1 cellular context compared by ENCODE assay signal in the genomic region with DNA sequence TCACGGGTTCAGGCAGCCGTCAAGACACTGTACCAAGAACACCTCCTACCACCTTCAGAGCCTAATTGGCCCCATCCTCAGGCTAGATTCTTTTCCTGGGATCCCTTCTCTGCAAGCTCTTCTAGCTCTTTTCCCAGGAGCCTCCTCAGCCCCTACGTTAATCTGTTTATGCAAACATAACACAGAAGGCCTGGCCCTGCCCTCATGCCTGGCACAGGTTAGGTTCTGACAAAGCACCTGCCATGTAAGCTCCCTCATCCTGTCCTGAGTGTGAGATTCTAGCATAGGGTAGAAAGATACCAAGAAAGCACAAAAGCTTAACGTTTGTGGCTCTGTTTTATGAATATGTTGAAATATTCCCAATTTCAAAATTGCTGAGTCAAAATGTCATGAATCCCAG.
TF ChIP-seq lines count a peak whose summit lies in the region.

No MANE protein-coding gene starts in this region.

TF ChIP-seq in GM12878, 131 proteins besides CTCF, POLR2A, EP300 and RAD21 (continued from another document):
- TF ChIP-seq, protein P1, sequence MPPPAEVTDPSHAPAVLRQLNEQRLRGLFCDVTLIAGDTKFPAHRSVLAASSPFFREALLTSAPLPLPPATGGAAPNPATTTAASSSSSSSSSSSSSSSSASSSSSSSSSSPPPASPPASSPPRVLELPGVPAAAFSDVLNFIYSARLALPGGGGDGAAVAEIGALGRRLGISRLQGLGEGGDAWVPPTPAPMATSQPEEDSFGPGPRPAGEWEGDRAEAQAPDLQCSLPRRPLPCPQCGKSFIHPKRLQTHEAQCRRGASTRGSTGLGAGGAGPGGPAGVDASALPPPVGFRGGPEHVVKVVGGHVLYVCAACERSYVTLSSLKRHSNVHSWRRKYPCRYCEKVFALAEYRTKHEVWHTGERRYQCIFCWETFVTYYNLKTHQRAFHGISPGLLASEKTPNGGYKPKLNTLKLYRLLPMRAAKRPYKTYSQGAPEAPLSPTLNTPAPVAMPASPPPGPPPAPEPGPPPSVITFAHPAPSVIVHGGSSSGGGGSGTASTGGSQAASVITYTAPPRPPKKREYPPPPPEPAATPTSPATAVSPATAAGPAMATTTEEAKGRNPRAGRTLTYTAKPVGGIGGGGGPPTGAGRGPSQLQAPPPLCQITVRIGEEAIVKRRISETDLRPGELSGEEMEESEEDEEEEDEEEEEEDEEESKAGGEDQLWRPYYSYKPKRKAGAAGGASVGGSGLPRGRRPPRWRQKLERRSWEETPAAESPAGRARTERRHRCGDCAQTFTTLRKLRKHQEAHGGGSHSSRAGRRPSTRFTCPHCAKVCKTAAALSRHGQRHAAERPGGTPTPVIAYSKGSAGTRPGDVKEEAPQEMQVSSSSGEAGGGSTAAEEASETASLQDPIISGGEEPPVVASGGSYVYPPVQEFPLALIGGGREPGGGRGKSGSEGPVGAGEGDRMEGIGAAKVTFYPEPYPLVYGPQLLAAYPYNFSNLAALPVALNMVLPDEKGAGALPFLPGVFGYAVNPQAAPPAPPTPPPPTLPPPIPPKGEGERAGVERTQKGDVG (CRISPR knock-in tag; IDR thresholded peaks at IDR 0.05): no peak
- TF ChIP-seq, protein P2, sequence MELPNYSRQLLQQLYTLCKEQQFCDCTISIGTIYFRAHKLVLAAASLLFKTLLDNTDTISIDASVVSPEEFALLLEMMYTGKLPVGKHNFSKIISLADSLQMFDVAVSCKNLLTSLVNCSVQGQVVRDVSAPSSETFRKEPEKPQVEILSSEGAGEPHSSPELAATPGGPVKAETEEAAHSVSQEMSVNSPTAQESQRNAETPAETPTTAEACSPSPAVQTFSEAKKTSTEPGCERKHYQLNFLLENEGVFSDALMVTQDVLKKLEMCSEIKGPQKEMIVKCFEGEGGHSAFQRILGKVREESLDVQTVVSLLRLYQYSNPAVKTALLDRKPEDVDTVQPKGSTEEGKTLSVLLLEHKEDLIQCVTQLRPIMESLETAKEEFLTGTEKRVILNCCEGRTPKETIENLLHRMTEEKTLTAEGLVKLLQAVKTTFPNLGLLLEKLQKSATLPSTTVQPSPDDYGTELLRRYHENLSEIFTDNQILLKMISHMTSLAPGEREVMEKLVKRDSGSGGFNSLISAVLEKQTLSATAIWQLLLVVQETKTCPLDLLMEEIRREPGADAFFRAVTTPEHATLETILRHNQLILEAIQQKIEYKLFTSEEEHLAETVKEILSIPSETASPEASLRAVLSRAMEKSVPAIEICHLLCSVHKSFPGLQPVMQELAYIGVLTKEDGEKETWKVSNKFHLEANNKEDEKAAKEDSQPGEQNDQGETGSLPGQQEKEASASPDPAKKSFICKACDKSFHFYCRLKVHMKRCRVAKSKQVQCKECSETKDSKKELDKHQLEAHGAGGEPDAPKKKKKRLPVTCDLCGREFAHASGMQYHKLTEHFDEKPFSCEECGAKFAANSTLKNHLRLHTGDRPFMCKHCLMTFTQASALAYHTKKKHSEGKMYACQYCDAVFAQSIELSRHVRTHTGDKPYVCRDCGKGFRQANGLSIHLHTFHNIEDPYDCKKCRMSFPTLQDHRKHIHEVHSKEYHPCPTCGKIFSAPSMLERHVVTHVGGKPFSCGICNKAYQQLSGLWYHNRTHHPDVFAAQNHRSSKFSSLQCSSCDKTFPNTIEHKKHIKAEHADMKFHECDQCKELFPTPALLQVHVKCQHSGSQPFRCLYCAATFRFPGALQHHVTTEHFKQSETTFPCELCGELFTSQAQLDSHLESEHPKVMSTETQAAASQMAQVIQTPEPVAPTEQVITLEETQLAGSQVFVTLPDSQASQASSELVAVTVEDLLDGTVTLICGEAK (IDR thresholded peaks at IDR 0.05; ENCODE audit: borderline replicate concordance): no peak
- TF ChIP-seq, protein P3, sequence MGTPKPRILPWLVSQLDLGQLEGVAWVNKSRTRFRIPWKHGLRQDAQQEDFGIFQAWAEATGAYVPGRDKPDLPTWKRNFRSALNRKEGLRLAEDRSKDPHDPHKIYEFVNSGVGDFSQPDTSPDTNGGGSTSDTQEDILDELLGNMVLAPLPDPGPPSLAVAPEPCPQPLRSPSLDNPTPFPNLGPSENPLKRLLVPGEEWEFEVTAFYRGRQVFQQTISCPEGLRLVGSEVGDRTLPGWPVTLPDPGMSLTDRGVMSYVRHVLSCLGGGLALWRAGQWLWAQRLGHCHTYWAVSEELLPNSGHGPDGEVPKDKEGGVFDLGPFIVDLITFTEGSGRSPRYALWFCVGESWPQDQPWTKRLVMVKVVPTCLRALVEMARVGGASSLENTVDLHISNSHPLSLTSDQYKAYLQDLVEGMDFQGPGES (IDR thresholded peaks at IDR 0.05): no peak
- TF ChIP-seq POLR2AphosphoS5 (IDR thresholded peaks at IDR 0.05; ENCODE audit: low read length) (no peak), TCF12 (IDR thresholded peaks at IDR 0.05; ENCODE audit: low read depth, low read length) (no peak), POLR2AphosphoS2 (IDR thresholded peaks at IDR 0.05; ENCODE audit: low read depth, low read length) (no peak)
- TF ChIP-seq, protein P4, sequence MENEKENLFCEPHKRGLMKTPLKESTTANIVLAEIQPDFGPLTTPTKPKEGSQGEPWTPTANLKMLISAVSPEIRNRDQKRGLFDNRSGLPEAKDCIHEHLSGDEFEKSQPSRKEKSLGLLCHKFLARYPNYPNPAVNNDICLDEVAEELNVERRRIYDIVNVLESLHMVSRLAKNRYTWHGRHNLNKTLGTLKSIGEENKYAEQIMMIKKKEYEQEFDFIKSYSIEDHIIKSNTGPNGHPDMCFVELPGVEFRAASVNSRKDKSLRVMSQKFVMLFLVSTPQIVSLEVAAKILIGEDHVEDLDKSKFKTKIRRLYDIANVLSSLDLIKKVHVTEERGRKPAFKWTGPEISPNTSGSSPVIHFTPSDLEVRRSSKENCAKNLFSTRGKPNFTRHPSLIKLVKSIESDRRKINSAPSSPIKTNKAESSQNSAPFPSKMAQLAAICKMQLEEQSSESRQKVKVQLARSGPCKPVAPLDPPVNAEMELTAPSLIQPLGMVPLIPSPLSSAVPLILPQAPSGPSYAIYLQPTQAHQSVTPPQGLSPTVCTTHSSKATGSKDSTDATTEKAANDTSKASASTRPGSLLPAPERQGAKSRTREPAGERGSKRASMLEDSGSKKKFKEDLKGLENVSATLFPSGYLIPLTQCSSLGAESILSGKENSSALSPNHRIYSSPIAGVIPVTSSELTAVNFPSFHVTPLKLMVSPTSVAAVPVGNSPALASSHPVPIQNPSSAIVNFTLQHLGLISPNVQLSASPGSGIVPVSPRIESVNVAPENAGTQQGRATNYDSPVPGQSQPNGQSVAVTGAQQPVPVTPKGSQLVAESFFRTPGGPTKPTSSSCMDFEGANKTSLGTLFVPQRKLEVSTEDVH (IDR thresholded peaks at IDR 0.05; ENCODE audit: low read depth, partially characterized antibody): no peak
- TF ChIP-seq, protein P5, sequence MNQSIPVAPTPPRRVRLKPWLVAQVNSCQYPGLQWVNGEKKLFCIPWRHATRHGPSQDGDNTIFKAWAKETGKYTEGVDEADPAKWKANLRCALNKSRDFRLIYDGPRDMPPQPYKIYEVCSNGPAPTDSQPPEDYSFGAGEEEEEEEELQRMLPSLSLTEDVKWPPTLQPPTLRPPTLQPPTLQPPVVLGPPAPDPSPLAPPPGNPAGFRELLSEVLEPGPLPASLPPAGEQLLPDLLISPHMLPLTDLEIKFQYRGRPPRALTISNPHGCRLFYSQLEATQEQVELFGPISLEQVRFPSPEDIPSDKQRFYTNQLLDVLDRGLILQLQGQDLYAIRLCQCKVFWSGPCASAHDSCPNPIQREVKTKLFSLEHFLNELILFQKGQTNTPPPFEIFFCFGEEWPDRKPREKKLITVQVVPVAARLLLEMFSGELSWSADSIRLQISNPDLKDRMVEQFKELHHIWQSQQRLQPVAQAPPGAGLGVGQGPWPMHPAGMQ (IDR thresholded peaks at IDR 0.05; ENCODE audit: borderline replicate concordance): no peak
- TF ChIP-seq, protein P6, sequence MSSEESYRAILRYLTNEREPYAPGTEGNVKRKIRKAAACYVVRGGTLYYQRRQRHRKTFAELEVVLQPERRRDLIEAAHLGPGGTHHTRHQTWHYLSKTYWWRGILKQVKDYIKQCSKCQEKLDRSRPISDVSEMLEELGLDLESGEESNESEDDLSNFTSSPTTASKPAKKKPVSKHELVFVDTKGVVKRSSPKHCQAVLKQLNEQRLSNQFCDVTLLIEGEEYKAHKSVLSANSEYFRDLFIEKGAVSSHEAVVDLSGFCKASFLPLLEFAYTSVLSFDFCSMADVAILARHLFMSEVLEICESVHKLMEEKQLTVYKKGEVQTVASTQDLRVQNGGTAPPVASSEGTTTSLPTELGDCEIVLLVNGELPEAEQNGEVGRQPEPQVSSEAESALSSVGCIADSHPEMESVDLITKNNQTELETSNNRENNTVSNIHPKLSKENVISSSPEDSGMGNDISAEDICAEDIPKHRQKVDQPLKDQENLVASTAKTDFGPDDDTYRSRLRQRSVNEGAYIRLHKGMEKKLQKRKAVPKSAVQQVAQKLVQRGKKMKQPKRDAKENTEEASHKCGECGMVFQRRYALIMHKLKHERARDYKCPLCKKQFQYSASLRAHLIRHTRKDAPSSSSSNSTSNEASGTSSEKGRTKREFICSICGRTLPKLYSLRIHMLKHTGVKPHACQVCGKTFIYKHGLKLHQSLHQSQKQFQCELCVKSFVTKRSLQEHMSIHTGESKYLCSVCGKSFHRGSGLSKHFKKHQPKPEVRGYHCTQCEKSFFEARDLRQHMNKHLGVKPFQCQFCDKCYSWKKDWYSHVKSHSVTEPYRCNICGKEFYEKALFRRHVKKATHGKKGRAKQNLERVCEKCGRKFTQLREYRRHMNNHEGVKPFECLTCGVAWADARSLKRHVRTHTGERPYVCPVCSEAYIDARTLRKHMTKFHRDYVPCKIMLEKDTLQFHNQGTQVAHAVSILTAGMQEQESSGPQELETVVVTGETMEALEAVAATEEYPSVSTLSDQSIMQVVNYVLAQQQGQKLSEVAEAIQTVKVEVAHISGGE (CRISPR knock-in tag; IDR thresholded peaks at IDR 0.05): no peak
- TF ChIP-seq, protein P7, sequence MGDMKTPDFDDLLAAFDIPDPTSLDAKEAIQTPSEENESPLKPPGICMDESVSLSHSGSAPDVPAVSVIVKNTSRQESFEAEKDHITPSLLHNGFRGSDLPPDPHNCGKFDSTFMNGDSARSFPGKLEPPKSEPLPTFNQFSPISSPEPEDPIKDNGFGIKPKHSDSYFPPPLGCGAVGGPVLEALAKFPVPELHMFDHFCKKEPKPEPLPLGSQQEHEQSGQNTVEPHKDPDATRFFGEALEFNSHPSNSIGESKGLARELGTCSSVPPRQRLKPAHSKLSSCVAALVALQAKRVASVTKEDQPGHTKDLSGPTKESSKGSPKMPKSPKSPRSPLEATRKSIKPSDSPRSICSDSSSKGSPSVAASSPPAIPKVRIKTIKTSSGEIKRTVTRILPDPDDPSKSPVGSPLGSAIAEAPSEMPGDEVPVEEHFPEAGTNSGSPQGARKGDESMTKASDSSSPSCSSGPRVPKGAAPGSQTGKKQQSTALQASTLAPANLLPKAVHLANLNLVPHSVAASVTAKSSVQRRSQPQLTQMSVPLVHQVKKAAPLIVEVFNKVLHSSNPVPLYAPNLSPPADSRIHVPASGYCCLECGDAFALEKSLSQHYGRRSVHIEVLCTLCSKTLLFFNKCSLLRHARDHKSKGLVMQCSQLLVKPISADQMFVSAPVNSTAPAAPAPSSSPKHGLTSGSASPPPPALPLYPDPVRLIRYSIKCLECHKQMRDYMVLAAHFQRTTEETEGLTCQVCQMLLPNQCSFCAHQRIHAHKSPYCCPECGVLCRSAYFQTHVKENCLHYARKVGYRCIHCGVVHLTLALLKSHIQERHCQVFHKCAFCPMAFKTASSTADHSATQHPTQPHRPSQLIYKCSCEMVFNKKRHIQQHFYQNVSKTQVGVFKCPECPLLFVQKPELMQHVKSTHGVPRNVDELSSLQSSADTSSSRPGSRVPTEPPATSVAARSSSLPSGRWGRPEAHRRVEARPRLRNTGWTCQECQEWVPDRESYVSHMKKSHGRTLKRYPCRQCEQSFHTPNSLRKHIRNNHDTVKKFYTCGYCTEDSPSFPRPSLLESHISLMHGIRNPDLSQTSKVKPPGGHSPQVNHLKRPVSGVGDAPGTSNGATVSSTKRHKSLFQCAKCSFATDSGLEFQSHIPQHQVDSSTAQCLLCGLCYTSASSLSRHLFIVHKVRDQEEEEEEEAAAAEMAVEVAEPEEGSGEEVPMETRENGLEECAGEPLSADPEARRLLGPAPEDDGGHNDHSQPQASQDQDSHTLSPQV (IDR thresholded peaks at IDR 0.05): no peak
